In the genomic region with DNA sequence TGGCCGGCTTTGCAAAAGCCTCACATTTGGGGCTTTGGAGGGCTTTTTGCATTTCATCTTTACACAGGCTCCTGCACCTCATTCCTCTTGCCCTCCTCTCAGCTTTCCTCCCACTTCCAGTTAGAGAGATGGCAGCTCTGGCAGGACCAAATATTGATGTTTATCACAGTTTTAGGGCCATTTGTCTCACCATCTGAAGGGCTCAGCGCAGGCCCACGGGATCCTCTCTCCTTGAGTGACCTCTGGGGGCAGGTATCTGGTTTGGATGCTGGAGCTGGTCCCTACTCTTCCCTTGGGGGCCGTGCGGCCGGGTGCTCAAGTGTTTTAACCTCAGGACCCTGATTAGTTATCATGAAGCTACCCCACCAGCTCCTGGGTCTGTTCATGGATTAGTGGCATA, we compare ENCODE assay signal across 1 cellular context.
TF ChIP-seq lines count a peak whose summit lies in the region.

No MANE protein-coding gene starts in this region.

TF ChIP-seq in SK-N-SH, 30 proteins besides CTCF, POLR2A, EP300 and RAD21 (continued from another document):
- TF ChIP-seq RCOR1 (IDR thresholded peaks at IDR 0.05; ENCODE audit: low read length): peak; percentile 58; the same call in 1 of the 2 replicates
TF ChIP-seq in SK-N-SH: peak in this region for 3.
